ENCODE assay signal across 19 cellular contexts in genomic region chr4:153246446-153247115, GRCh38. TPM values are rescaled to one million over a fixed set of nuclear protein-coding genes. Genes with fewer than 3 reads are reported as not detected.
A peak's percentile ranks its signal among the peaks of the same experiment; 100 is the strongest.
DNase-seq lines count a peak whose midpoint lies in the region; ATAC-seq and TF ChIP-seq lines count a peak whose summit lies in the region.
"Had no signal": no experiment of that assay in that cellular context is flagged by ENCODE, and none has a peak within 500 bp of the region (broad histone marks: within the 10 kb centered on the region; RNA-seq: fewer than 3 reads in every experiment).

No MANE protein-coding gene starts in this region.

- peaks cover 28% of the 10 kb centered on the region for H3K4me1 Mint-ChIP-seq in CD4-positive, alpha-beta T cell (ENCODE audit: low read depth)

- H3K9me3 ChIP-seq in CD4-positive, alpha-beta T cell (ENCODE audit: control insufficient read depth, low read length): no peaks in the 10 kb centered on the region
- no peaks in the 10 kb centered on the region for H3K9me3 ChIP-seq in mucosa of rectum (ENCODE audit: control insufficient read depth in 2 of 2, low read length in 2 of 2)
- no peaks in the 10 kb centered on the region for H3K9me3 ChIP-seq in Peyer's patch
- H3K9me3 ChIP-seq: testis had no signal

- POLR2A ChIA-PET in CD4-positive, alpha-beta T cell (lab: Charles Lee): no interaction called here

- no peaks in the 10 kb centered on the region for H3K36me3 Mint-ChIP-seq in CD4-positive, alpha-beta T cell (ENCODE audit: low read depth)
- H3K36me3 Mint-ChIP-seq: T-cell had no signal

- no peaks in the 10 kb centered on the region for H3K27me3 ChIP-seq in CD4-positive, alpha-beta T cell (ENCODE audit: control insufficient read depth, insufficient read depth, low read length)
- H3K27me3 ChIP-seq in mucosa of rectum (ENCODE audit: control insufficient read depth in 2 of 2, insufficient read depth in 2 of 2, low read length in 2 of 2): no peaks in the 10 kb centered on the region
- no peaks in the 10 kb centered on the region for H3K27me3 ChIP-seq in Peyer's patch
- H3K27me3 ChIP-seq: testis had no signal

- no peaks in the 10 kb centered on the region for H3K27me3 Mint-ChIP-seq in CD4-positive, alpha-beta T cell
- H3K27me3 Mint-ChIP-seq: T-cell had no signal

- DNase-seq in CD4-positive, alpha-beta T cell: no peak
- DNase-seq in HT-29 (ENCODE audit: low spot score): peak; percentile 76
- DNase-seq in SW480 (ENCODE audit: low spot score): peak; percentile 54
- DNase-seq in RKO (ENCODE audit: low spot score): no peak
- no peak for DNase-seq in Peyer's patch
- no peak for DNase-seq in hypothalamus (lab: John Stamatoyannopoulos, UW)
- DNase-seq: activated gamma-delta T cell; CD8-positive, alpha-beta memory T cell; central memory CD4-positive, alpha-beta T cell; EL; midbrain; NCI-H1105 treated with DMSO at 0.1 percent for 48 hours; Right ventricle myocardium superior; stimulated activated CD4-positive, alpha-beta T cell treated with anti-CD3 and anti-CD28 coated beads, Interleukin-15, amount 100 ng/mL, for 24 hours; T-cell had no signal

- H3K9me3 Mint-ChIP-seq in CD4-positive, alpha-beta T cell: no peaks in the 10 kb centered on the region
- H3K9me3 Mint-ChIP-seq: CD8-positive, alpha-beta memory T cell; T-cell had no signal

- CTCF ChIA-PET in CD4-positive, alpha-beta T cell (lab: Charles Lee): no interaction called here

- intact Hi-C loops in CD4-positive, alpha-beta T cell (cut with DNase I, micrococcal nuclease): loop anchor here (5.0 to 10.0 kb wide), 2 partner anchors 94 to 472 kb away; partner anchors contain the start of genes ARFIP1 (in 1 of the 2) and TIGD4 (in 1 of the 2)

- peaks cover 38 to 74% of the 10 kb centered on the region in 2 donors for H3K4me1 ChIP-seq in mucosa of rectum (ENCODE audit: control insufficient read depth in 2 of 2, insufficient read depth in 2 of 2, low read length in 2 of 2)
- H3K4me1 ChIP-seq in Peyer's patch: peaks cover 0 to 49% (median 4%) of the 10 kb centered on the region in 4 donors

- peak overlapping the region; percentile 6 for H3K27ac Mint-ChIP-seq in CD4-positive, alpha-beta T cell

- no peak for ATAC-seq in CD4-positive, alpha-beta T cell (ENCODE audit: poor library complexity)
- ATAC-seq in HG02970 (IDR thresholded peaks at IDR 0.05; ENCODE audit: low FRiP score, unreplicated experiment): no peak
- ATAC-seq: left lobe of liver, T-cell had no signal

- TF ChIP-seq CTCF in CD4-positive, alpha-beta T cell (IDR thresholded peaks at IDR 0.05): no peak
- no peak for TF ChIP-seq CTCF in Peyer's patch (IDR thresholded peaks at IDR 0.05)

- H3K36me3 ChIP-seq in mucosa of rectum (ENCODE audit: control insufficient read depth in 2 of 2, insufficient read depth in 2 of 2, low read length in 2 of 2) (peaks cover 0 to 2% of the 10 kb centered on the region in 2 donors), Peyer's patch (no peaks in the 10 kb centered on the region)

- peak overlapping the region; percentile 2 to 8 for H3K4me3 ChIP-seq in mucosa of rectum (ENCODE audit: low read length in 2 of 2)
- no peak overlapping the region for H3K4me3 ChIP-seq in Peyer's patch
- H3K4me3 ChIP-seq: testis had no signal

- H3K9ac ChIP-seq in mucosa of rectum (ENCODE audit: low read depth in 1 of 2, low read length in 2 of 2): peak overlapping the region; percentile 10 to 49

- H3K27ac ChIP-seq in CD4-positive, alpha-beta T cell (ENCODE audit: low read depth, low read length): no peak overlapping the region
- peak overlapping the region; percentile 86 to 88 for H3K27ac ChIP-seq in mucosa of rectum (ENCODE audit: low read depth in 2 of 2, low read length in 2 of 2)
- H3K27ac ChIP-seq in Peyer's patch: peak overlapping the region in 1 of 4 donors; percentile 22
- H3K27ac ChIP-seq: testis had no signal

- TF ChIP-seq POLR2A in Peyer's patch (IDR thresholded peaks at IDR 0.05): no peak

- H3K4me3 Mint-ChIP-seq in CD4-positive, alpha-beta T cell: no peak overlapping the region
- H3K4me3 Mint-ChIP-seq: T-cell had no signal

RNA-seq across cellular contexts. Expression of gene TRIM2, which starts 42.3 kb away (rescaled TPM):
- 1 to 10 TPM; 1.9 to 3.4 TPM for total RNA-seq in CD4-positive, alpha-beta T cell
- 58.5 and 64.8 TPM in 2 replicates for total RNA-seq in HT-29 (2014; rRNA removed; shearing (Covaris generic))
- total RNA-seq in Peyer's patch: 100 to 1,000 TPM in 3 of 4 donors, 10 to 100 TPM in 1; 58.6 to 158 (median 144) TPM

Comparison
In these comparisons a context has a peak if more than half of its experiments do, and no peak if none do; other contexts are left out.
1. DNase-seq: peak in HT-29 (single experiment) and SW480 (single experiment); none in CD4-positive, alpha-beta T cell (0 of 10), RKO (single experiment), Peyer's patch (0 of 3) and hypothalamus (0 of 51).
2. H3K4me3 ChIP-seq: peak in mucosa of rectum (2 of 2); none in Peyer's patch (0 of 4).
3. RNA of gene TRIM2, which starts 42.3 kb away (total RNA-seq): 58.6 to 158 TPM in Peyer's patch and 58.5 to 64.8 TPM in HT-29; 1.9 to 3.4 TPM in CD4-positive, alpha-beta T cell; every median in the first group is over 10 times any median in the second.